In the genomic region with DNA sequence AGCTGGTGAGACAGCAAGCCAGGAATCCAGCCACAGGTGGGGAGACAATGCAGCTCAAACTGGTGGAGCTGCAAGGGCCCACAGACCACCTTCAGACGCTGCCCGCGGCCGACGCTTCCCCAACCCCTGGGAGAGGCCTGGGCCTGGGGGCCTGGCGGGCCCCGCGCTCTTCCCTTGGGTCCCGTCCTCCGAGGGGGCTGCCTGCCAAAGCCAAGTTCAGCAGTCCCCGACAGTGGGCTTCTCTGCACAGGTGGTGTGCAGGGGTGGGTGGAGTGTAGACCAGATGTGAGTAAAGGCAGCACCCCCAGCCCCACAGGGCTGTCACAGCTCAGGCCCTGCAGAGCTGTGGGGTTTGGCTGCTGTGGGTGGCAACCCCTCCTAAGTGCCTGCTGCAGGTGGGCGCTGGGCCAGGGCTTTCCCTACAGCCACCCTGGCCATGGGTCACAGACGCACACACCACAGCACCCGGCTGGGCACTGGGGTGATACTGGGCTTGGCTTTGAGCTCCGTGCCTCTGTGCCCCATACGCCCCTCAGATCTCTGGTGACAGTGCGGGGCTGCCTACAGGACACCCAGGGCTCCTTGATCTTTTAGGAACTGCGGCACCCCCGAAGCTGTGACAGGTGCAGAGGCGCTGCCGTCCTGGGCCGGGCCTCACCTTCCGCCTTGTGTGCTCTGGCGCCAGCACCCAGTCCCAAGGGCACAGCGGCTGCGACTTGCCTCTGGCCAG, we compare ENCODE assay signal across 17 cellular contexts. TPM values are rescaled to one million over a fixed set of nuclear protein-coding genes. Genes with fewer than 3 reads are reported as not detected.
DNase-seq lines count a peak whose midpoint lies in the region; ATAC-seq and TF ChIP-seq lines count a peak whose summit lies in the region.
"Had no signal": no experiment of that assay in that cellular context is flagged by ENCODE, and none has a peak within 500 bp of the region (broad histone marks: within the 10 kb centered on the region; RNA-seq: fewer than 3 reads in every experiment).

No MANE protein-coding gene starts in this region.

- H3K9me2 ChIP-seq in SK-N-SH, result no peaks in the 10 kb centered on the region

- TF ChIP-seq POLR2A in body of pancreas (IDR thresholded peaks at IDR 0.05) (peak in 1 of 3 donors; percentile 27), right lobe of liver (IDR thresholded peaks at IDR 0.05) (no peak)

- peaks cover 7 to 27% of the 10 kb centered on the region in 2 experiments; a peak in 2 of 4 replicates for H3K4me1 ChIP-seq in SK-N-SH (ENCODE audit: control insufficient read depth in 1 of 2, insufficient read depth in 2 of 2, low read depth in 1 of 2, low read length in 1 of 2)
- peaks cover 23% of the 10 kb centered on the region for H3K4me1 ChIP-seq in body of pancreas
- H3K4me1 ChIP-seq in right lobe of liver, result no peaks in the 10 kb centered on the region
- no peaks in the 10 kb centered on the region for H3K4me1 ChIP-seq in endodermal cell (ENCODE audit: control insufficient read depth, insufficient read depth, low read length)
- H3K4me1 ChIP-seq: A549 had no signal

- H3F3A ChIP-seq in SK-N-SH (replicated peaks; ENCODE audit: insufficient read depth), result peaks cover 20% of the 10 kb centered on the region

- H3K27ac Mint-ChIP-seq in stimulated activated effector memory CD8-positive, alpha-beta T cell treated with anti-CD3 and anti-CD28 coated beads, Interleukin-12 subunit alpha, Interleukin-12 subunit beta, amount 100 ng/mL, for 72 hours, result no peak overlapping the region
- H3K27ac Mint-ChIP-seq in endodermal cell, result no peak overlapping the region
- H3K27ac Mint-ChIP-seq: activated B cell treated with CpG ODN at 0.5 μM for 24 hours; activated naive CD4-positive, alpha-beta T cell treated with anti-CD3 and anti-CD28 coated beads for 36 hours had no signal

- WGBS in SK-N-SH (ENCODE audit: low lambda C conversion rate), result 67% methylated on average over 9 of the region's 26 CpGs
- 78 to 85% methylated on average over 9 to 22 of the region's 26 CpGs for WGBS in body of pancreas, 2 donors
- WGBS in right lobe of liver (ENCODE audit: insufficient coverage, low coverage, low lambda C conversion rate, missing lambda C conversion rate), result 21% methylated on average over 2 of the region's 26 CpGs
- 95% methylated on average over 13 to 26 of the region's 26 CpGs for WGBS in endodermal cell (ENCODE audit: insufficient coverage in 1 of 2, insufficient read length in 1 of 2), 2 experiments

- TF ChIP-seq EP300 in SK-N-SH (IDR thresholded peaks at IDR 0.05; ENCODE audit: borderline replicate concordance in 1 of 2, low read depth in 1 of 2, low read length in 1 of 2), result no peak

- 0 out of 2 replicates have a peak, but pooled peaks cover 2% of the 10 kb centered on the region for H3K79me2 ChIP-seq in SK-N-SH (ENCODE audit: insufficient read depth)

- H2AFZ ChIP-seq in SK-N-SH (ENCODE audit: low read depth), result no peak overlapping the region

- peak overlapping the region; percentile 86 for H3K4me2 ChIP-seq in SK-N-SH
- H3K4me2 ChIP-seq: A549 had no signal

- peak overlapping the region; percentile 78 to 98; a peak in 3 of 4 replicates for H3K27ac ChIP-seq in SK-N-SH (ENCODE audit: low read depth in 2 of 2, low read length in 1 of 2)
- peak overlapping the region; percentile 40 to 78 (median 66) for H3K27ac ChIP-seq in body of pancreas
- H3K27ac ChIP-seq in right lobe of liver, result no peak overlapping the region
- H3K27ac ChIP-seq in endodermal cell (ENCODE audit: low read depth, low read length), result no peak overlapping the region
- H3K27ac ChIP-seq: A549 had no signal

- TF ChIP-seq RAD21 in SK-N-SH (IDR thresholded peaks at IDR 0.05; ENCODE audit: low read length), result no peak

- no peaks in the 10 kb centered on the region for H4K20me1 ChIP-seq in SK-N-SH (ENCODE audit: insufficient read depth)

- DNase-seq in SK-N-SH (peak; percentile 54), body of pancreas (peak; percentile 66 to 82 (median 73)), right lobe of liver (no peak), endodermal cell (no peak), T1000 (lab: John Stamatoyannopoulos, UW) (no peak), SKM-1 treated with dmso at 0.1 percent for 144 hours (lab: John Stamatoyannopoulos, UW; ENCODE audit: unreplicated experiment) (no peak)
- DNase-seq in stimulated activated effector memory CD8-positive, alpha-beta T cell treated with anti-CD3 and anti-CD28 coated beads, Interleukin-12 subunit alpha, Interleukin-12 subunit beta, amount 100 ng/mL, for 72 hours (ENCODE audit: low spot score in 2 of 2), result no peak
- DNase-seq: activated B cell treated with CpG ODN at 0.5 μM for 24 hours; activated naive CD4-positive, alpha-beta T cell treated with anti-CD3 and anti-CD28 coated beads for 36 hours; left cardiac atrium; naive B cell; NCI-H2029 treated with DMSO at 0.1 percent for 48 hours; PC-3; stimulated activated CD4-positive, alpha-beta T cell treated with anti-CD3 and anti-CD28 coated beads, Interleukin-4, amount 100 ng/mL, for 4 hours; trophoblast cell had no signal

- no peak overlapping the region for H3K4me3 Mint-ChIP-seq in stimulated activated effector memory CD8-positive, alpha-beta T cell treated with anti-CD3 and anti-CD28 coated beads, Interleukin-12 subunit alpha, Interleukin-12 subunit beta, amount 100 ng/mL, for 72 hours
- no peak overlapping the region for H3K4me3 Mint-ChIP-seq in endodermal cell
- H3K4me3 Mint-ChIP-seq: activated B cell treated with CpG ODN at 0.5 μM for 24 hours; activated naive CD4-positive, alpha-beta T cell treated with anti-CD3 and anti-CD28 coated beads for 36 hours; naive B cell had no signal

- H3K9me3 ChIP-seq in SK-N-SH (no peaks in the 10 kb centered on the region), body of pancreas (no peaks in the 10 kb centered on the region), right lobe of liver (no peaks in the 10 kb centered on the region), endodermal cell (ENCODE audit: control insufficient read depth, low read length) (no peaks in the 10 kb centered on the region)
- H3K9me3 ChIP-seq: A549 had no signal

- H3K36me3 Mint-ChIP-seq in stimulated activated effector memory CD8-positive, alpha-beta T cell treated with anti-CD3 and anti-CD28 coated beads, Interleukin-12 subunit alpha, Interleukin-12 subunit beta, amount 100 ng/mL, for 72 hours, result peaks cover 94% of the 10 kb centered on the region
- peaks cover 46% of the 10 kb centered on the region for H3K36me3 Mint-ChIP-seq in endodermal cell (ENCODE audit: low read depth)

- H3K9ac ChIP-seq in SK-N-SH (peak overlapping the region; percentile 71; the same call in 1 of the 2 replicates), endodermal cell (ENCODE audit: extremely low read depth, low read length, poor library complexity, severe bottlenecking) (no peak overlapping the region)

- TF ChIP-seq CTCF in SK-N-SH (IDR thresholded peaks at IDR 0.05) (no peak), body of pancreas (IDR thresholded peaks at IDR 0.05) (no peak), right lobe of liver (IDR thresholded peaks at IDR 0.05) (no peak), endodermal cell (conservative IDR thresholded peaks at IDR 0.05) (no peak)

- POLR2A ChIA-PET in SK-N-SH (lab: Yijun Ruan, JAX), result interaction anchor here (1.0 to 1.6 kb wide), 4 partner anchors 10 to 20 kb away, joined by 4 to 5 read pairs (median 4); a partner anchor contains a TSS

- H3K36me3 ChIP-seq in SK-N-SH (replicated peaks in 1 of 2; ENCODE audit: control insufficient read depth in 1 of 2, insufficient read depth in 2 of 2, low read length in 1 of 2) (peaks cover 2 to 18% of the 10 kb centered on the region in 2 experiments), body of pancreas (replicated peaks in 1 of 2; ENCODE audit: insufficient read depth in 1 of 2, low read depth in 2 of 2) (peaks cover 9 to 11% of the 10 kb centered on the region in 2 donors), right lobe of liver (peaks cover 0 to 10% (median 5%) of the 10 kb centered on the region in 4 donors), endodermal cell (ENCODE audit: control insufficient read depth, insufficient read depth, low read length) (peaks cover 45% of the 10 kb centered on the region)

- peak overlapping the region; percentile 56 to 62; a peak in 3 of 4 replicates for H3K4me3 ChIP-seq in SK-N-SH (ENCODE audit: low read depth in 2 of 2, low read length in 1 of 2)
- no peak overlapping the region for H3K4me3 ChIP-seq in body of pancreas
- H3K4me3 ChIP-seq in right lobe of liver, result no peak overlapping the region
- H3K4me3 ChIP-seq in endodermal cell (ENCODE audit: low read length), result no peak overlapping the region
- H3K4me3 ChIP-seq: A549 had no signal

- H3K27me3 ChIP-seq in SK-N-SH (ENCODE audit: insufficient read depth) (no peaks in the 10 kb centered on the region), body of pancreas (no peaks in the 10 kb centered on the region), right lobe of liver (no peaks in the 10 kb centered on the region), endodermal cell (ENCODE audit: control insufficient read depth, insufficient read depth, low read length, poor library complexity, severe bottlenecking) (no peaks in the 10 kb centered on the region)

- ATAC-seq in SK-N-SH treated with all-trans-retinoic acid at 6 μM for 48 hours (no peak; the same call in 2 of the 3 replicates), body of pancreas (peak; percentile 60), right lobe of liver (peak in 3 of 4 donors; percentile 6 to 25 (median 9))
- peak; percentile 38 for ATAC-seq in stimulated activated effector memory CD8-positive, alpha-beta T cell treated with anti-CD3 and anti-CD28 coated beads, Interleukin-12 subunit alpha, Interleukin-12 subunit beta, amount 100 ng/mL, for 72 hours
- ATAC-seq: PC-3 had no signal

- H3K9me3 Mint-ChIP-seq in stimulated activated effector memory CD8-positive, alpha-beta T cell treated with anti-CD3 and anti-CD28 coated beads, Interleukin-12 subunit alpha, Interleukin-12 subunit beta, amount 100 ng/mL, for 72 hours, result no peaks in the 10 kb centered on the region
- peaks cover 10% of the 10 kb centered on the region for H3K9me3 Mint-ChIP-seq in endodermal cell
- H3K9me3 Mint-ChIP-seq: activated B cell treated with CpG ODN at 0.5 μM for 24 hours; activated naive CD4-positive, alpha-beta T cell treated with anti-CD3 and anti-CD28 coated beads for 36 hours; naive B cell had no signal

- CTCF ChIA-PET in SK-N-SH (lab: Yijun Ruan, JAX), result interaction anchor here (0.8 to 3.3 kb wide), 7 partner anchors 12 to 182 kb away, joined by 3 to 21 read pairs (median 5); no protein-coding TSS in a partner anchor

- intact Hi-C loops in body of pancreas (cut with DNase I), result no loop called here
- intact Hi-C loops in right lobe of liver (cut with DNase I), result no loop called here

- no peaks in the 10 kb centered on the region for H3K27me3 Mint-ChIP-seq in endodermal cell (ENCODE audit: insufficient read depth)
- H3K27me3 Mint-ChIP-seq: activated B cell treated with CpG ODN at 0.5 μM for 24 hours, naive B cell had no signal

- H3K4me1 Mint-ChIP-seq in stimulated activated effector memory CD8-positive, alpha-beta T cell treated with anti-CD3 and anti-CD28 coated beads, Interleukin-12 subunit alpha, Interleukin-12 subunit beta, amount 100 ng/mL, for 72 hours, result peaks cover 27% of the 10 kb centered on the region
- H3K4me1 Mint-ChIP-seq in endodermal cell, result no peaks in the 10 kb centered on the region
- H3K4me1 Mint-ChIP-seq: activated B cell treated with CpG ODN at 0.5 μM for 24 hours, naive B cell had no signal

RNA-seq across cellular contexts. Expression of a gene that starts 20.5 kb away (rescaled TPM):
- 40.3 and 57.2 TPM in 2 replicates for polyA plus RNA-seq in SK-N-SH (2012; rRNA removed)
- polyA plus RNA-seq in SK-N-SH (2012; cell fraction: cytosol; rRNA removed), result 50.0 and 53.3 TPM in 2 replicates
- 47.8 and 56.3 TPM in 2 replicates for polyA plus RNA-seq in SK-N-SH (2012; cell fraction: nucleus; rRNA removed)
- total RNA-seq in body of pancreas (100 to 1,000 TPM; 147 to 158 TPM), right lobe of liver (100 to 1,000 TPM in 4 of 6 experiments, 10 to 100 TPM in 2; 87.7 to 373 (median 102) TPM), endodermal cell (100 to 1,000 TPM in 1 of 2 donors, 10 to 100 TPM in 1; 93.5 to 108 TPM)
- polyA plus RNA-seq in endodermal cell (2013, experiment 1 of 2), result 149 TPM
- polyA plus RNA-seq in endodermal cell (2013, experiment 2 of 2), result 135 TPM

Comparison
In these comparisons a context has a peak if more than half of its experiments do, and no peak if none do; other contexts are left out.
1. DNase-seq: peak in SK-N-SH (single experiment) and body of pancreas (4 of 4); none in right lobe of liver (0 of 3), stimulated activated effector memory CD8-positive, alpha-beta T cell treated with anti-CD3 and anti-CD28 coated beads, Interleukin-12 subunit alpha, Interleukin-12 subunit beta, amount 100 ng/mL, for 72 hours (0 of 2), endodermal cell (single experiment), T1000 (single experiment) and SKM-1 treated with dmso at 0.1 percent for 144 hours (single experiment).
2. H3K27ac ChIP-seq: peak in SK-N-SH (2 of 2) and body of pancreas (4 of 4); none in right lobe of liver (0 of 3) and endodermal cell (single experiment).
3. H3K4me3 ChIP-seq: peak in SK-N-SH (2 of 2); none in body of pancreas (0 of 2), right lobe of liver (0 of 3) and endodermal cell (single experiment).